27 cellular contexts compared by ENCODE assay signal in the genomic region with DNA sequence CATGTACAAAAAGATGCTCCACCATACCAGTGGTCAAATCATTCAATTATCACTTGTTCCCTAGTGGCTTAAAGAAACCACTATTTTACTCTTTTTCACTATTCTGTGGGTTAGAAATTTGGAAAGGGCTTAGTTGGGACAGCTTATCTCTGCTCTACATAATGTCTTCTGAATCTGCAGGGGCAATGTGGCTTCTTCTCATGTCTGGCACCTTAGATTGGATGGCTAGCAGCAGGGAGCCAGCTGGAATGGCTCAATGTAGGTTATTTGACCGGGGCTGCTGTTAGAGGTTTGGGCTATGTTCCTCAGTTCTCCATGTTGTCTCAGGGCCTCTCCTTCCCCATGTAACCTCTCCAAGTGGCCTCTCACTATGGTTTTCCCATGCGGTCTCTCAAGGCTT.
"Had no signal": no experiment of that assay in that cellular context is flagged by ENCODE, and none has a peak within 500 bp of the region (broad histone marks: within the 10 kb centered on the region; RNA-seq: fewer than 3 reads in every experiment).

No MANE protein-coding gene starts in this region.

- H3K4me1 ChIP-seq: stomach, suprapubic skin, testis, thyroid gland, tibial artery, tibial nerve, transverse colon, upper lobe of left lung, upper lobe of right lung, uterus, vagina had no signal

- H3K9me3 ChIP-seq: stomach, suprapubic skin, testis, thoracic aorta, thyroid gland, tibial artery, tibial nerve, transverse colon, upper lobe of left lung, upper lobe of right lung, uterus, vagina had no signal

- ATAC-seq: stimulated activated effector memory CD8-positive, alpha-beta T cell treated with anti-CD3 and anti-CD28 coated beads, Interleukin-12 subunit alpha, Interleukin-12 subunit beta, amount 100 ng/mL, for 72 hours; stimulated activated memory B cell treated with anti-CD40 and anti-IgM and Interleukin-4, amounts not matched to agents 10 μg/mL and 1 μg/mL and 100 μg/mL, for 72 hours; stimulated activated naive B cell treated with anti-CD40 and anti-IgM and Interleukin-4, amounts not matched to agents 10 μg/mL and 1 μg/mL and 100 μg/mL, for 72 hours; stimulated activated naive CD8-positive, alpha-beta T cell treated with anti-CD3 and anti-CD28 coated beads, Interleukin-15, amount 100 ng/mL, for 72 hours; stimulated activated naive CD8-positive, alpha-beta T cell treated with anti-CD3 and anti-CD28 coated beads, Interleukin-15, Interleukin-2, amounts not matched to agents 100 U/mL and 50 U/mL, for 24 hours; upper lobe of right lung had no signal

- H3K4me3 ChIP-seq: stomach, suprapubic skin, testis, thoracic aorta, thyroid gland, tibial artery, tibial nerve, transverse colon, upper lobe of left lung, upper lobe of right lung, uterus, vagina had no signal

- DNase-seq: stimulated activated CD4-positive, alpha-beta T cell treated with anti-CD3 and anti-CD28 coated beads, Interleukin-2, amount 100 ng/mL, for 48 hours; stimulated activated CD4-positive, alpha-beta T cell treated with anti-CD3 and anti-CD28 coated beads, Interleukin-4, amount 100 ng/mL, for 1 hour; stimulated activated CD4-positive, alpha-beta T cell treated with anti-CD3 and anti-CD28 coated beads, Interleukin-4, amount 100 ng/mL, for 24 hours; stimulated activated CD4-positive, alpha-beta T cell treated with anti-CD3 and anti-CD28 coated beads, Interleukin-4, amount 100 ng/mL, for 4 hours; stimulated activated CD8-positive, alpha-beta memory T cell treated with anti-CD3 and anti-CD28 coated beads, Interleukin-4, amount 100 ng/mL, for 48 hours; stimulated activated naive B cell treated with anti-CD40 and anti-IgM and Interleukin-4, amounts not matched to agents 10 μg/mL and 1 μg/mL and 100 μg/mL, for 72 hours; stimulated activated naive CD4-positive, alpha-beta T cell; stimulated activated naive CD4-positive, alpha-beta T cell treated with Interleukin-2 at 50 U/mL for 16 hours; stimulated activated naive CD8-positive, alpha-beta T cell treated with anti-CD3 and anti-CD28 coated beads, Interleukin-15, amount 100 ng/mL, for 72 hours; stimulated activated naive CD8-positive, alpha-beta T cell treated with anti-CD3 and anti-CD28 coated beads, Interleukin-15, Interleukin-2, amounts not matched to agents 100 U/mL and 50 U/mL, for 24 hours; stomach; substantia nigra; testis; thyroid gland; tibial artery; transverse colon; trophoblast cell; upper lobe of left lung; upper lobe of right lung; uterus had no signal

- H3K27me3 ChIP-seq: suprapubic skin, testis, thyroid gland, tibial artery, tibial nerve, transverse colon, upper lobe of left lung, upper lobe of right lung, uterus, vagina had no signal

- H3K27ac ChIP-seq: stomach, suprapubic skin, testis, thoracic aorta, thyroid gland, tibial artery, tibial nerve, transverse colon, upper lobe of left lung, upper lobe of right lung, uterus, vagina had no signal

- H3K36me3 ChIP-seq: stomach, suprapubic skin, thoracic aorta, thyroid gland, tibial artery, tibial nerve, transverse colon, upper lobe of left lung, upper lobe of right lung, uterus, vagina had no signal

- FAIRE-seq: urothelium cell line had no signal
